Comparison of ENCODE assay signal across 19 cellular contexts in genomic region chr10:47078393-47079163, GRCh38.
A peak's percentile ranks its signal among the peaks of the same experiment; 100 is the strongest.
DNase-seq lines count a peak whose midpoint lies in the region; ATAC-seq, FAIRE-seq and TF ChIP-seq lines count a peak whose summit lies in the region.
"Had no signal": no experiment of that assay in that cellular context is flagged by ENCODE, and none has a peak within 500 bp of the region (broad histone marks: within the 10 kb centered on the region; RNA-seq: fewer than 3 reads in every experiment).

No MANE protein-coding gene starts in this region.

- no TSS peak for BruUV-seq in K562 (replicated peaks; lab: Mats Ljungman, UMichigan)

- H3K27me3 ChIP-seq in K562 (ENCODE audit: control insufficient read depth in 2 of 2, insufficient read depth in 2 of 2, low read length in 2 of 2) (peaks cover 2 to 15% of the 10 kb centered on the region in 2 experiments), upper lobe of right lung (no peaks in the 10 kb centered on the region)

- no peak overlapping the region for H3K4me3 Mint-ChIP-seq in activated CD8-positive, alpha-beta memory T cell treated with anti-CD3 and anti-CD28 coated beads, Interleukin-2, amount 10 ng/mL, durations not matched to agents 7 days and 5 days
- H3K4me3 Mint-ChIP-seq in nephron progenitor cell: no peak overlapping the region
- H3K4me3 Mint-ChIP-seq: CD14-positive monocyte, IgD-negative memory B cell had no signal

- in situ Hi-C loops in K562 (cut with MboI): no loop called here

- no peak for TF ChIP-seq RAD21 in K562 (CRISPR knock-in tag; conservative IDR thresholded peaks at IDR 0.05 in 1 of 2, IDR thresholded peaks at IDR 0.05 in 1 of 2)

- H3K9me3 Mint-ChIP-seq in activated CD8-positive, alpha-beta memory T cell treated with anti-CD3 and anti-CD28 coated beads, Interleukin-2, amount 10 ng/mL, durations not matched to agents 7 days and 5 days (ENCODE audit: low read depth): no peaks in the 10 kb centered on the region
- no peaks in the 10 kb centered on the region for H3K9me3 Mint-ChIP-seq in nephron progenitor cell
- H3K9me3 Mint-ChIP-seq: IgD-negative memory B cell had no signal

- peak; percentile 27 for DNase-seq in activated CD8-positive, alpha-beta memory T cell treated with anti-CD3 and anti-CD28 coated beads, Interleukin-2, amount 10 ng/mL, durations not matched to agents 7 days and 5 days
- DNase-seq in activated CD8-positive, alpha-beta memory T cell treated with anti-CD3 and anti-CD28 coated beads for 24 hours: no peak
- DNase-seq in K562 (ENCODE audit: extremely low read depth in 1 of 4, low spot score in 3 of 4) (no peak), nephron progenitor cell (no peak), upper lobe of right lung (no peak), mesenteric fat pad (ENCODE audit: low spot score) (no peak), HPDE6-E6E7 (ENCODE audit: extremely low spot score) (no peak), COLO829 (ENCODE audit: low spot score) (no peak)
- DNase-seq: NCI-H1048, NCI-H146, NCI-H2107, NCI-H345, NCI-H69 had no signal

- H3K27ac ChIP-seq in K562 (ENCODE audit: extremely low read depth, low read depth, low read length) (no peak overlapping the region), upper lobe of right lung (no peak overlapping the region)

- no peak for FAIRE-seq in K562 (lab: Jason Lieb, UNC)
- FAIRE-seq: GM12878, GM18507 had no signal

- H3K79me2 ChIP-seq in K562 (ENCODE audit: control insufficient read depth, insufficient read depth, low read length): no peaks in the 10 kb centered on the region

- no peak for TF ChIP-seq CTCF in K562 (IDR thresholded peaks at IDR 0.05 in 2 of 3, conservative IDR thresholded peaks at IDR 0.05 in 1 of 3; ENCODE audit: insufficient read depth in 2 of 3, low read depth in 1 of 3, low read length in 3 of 3)
- no peak for TF ChIP-seq CTCF in nephron progenitor cell (IDR thresholded peaks at IDR 0.05)
- TF ChIP-seq CTCF in upper lobe of right lung (IDR thresholded peaks at IDR 0.05): no peak

- no peaks in the 10 kb centered on the region for H3K27me3 Mint-ChIP-seq in activated CD8-positive, alpha-beta memory T cell treated with anti-CD3 and anti-CD28 coated beads, Interleukin-2, amount 10 ng/mL, durations not matched to agents 7 days and 5 days
- peaks cover 11% of the 10 kb centered on the region for H3K27me3 Mint-ChIP-seq in nephron progenitor cell (ENCODE audit: low read depth, poor library complexity)

- H3K9me3 ChIP-seq in K562 (replicated peaks; ENCODE audit: control insufficient read depth, insufficient read depth, low read depth, low read length) (no peaks in the 10 kb centered on the region), upper lobe of right lung (no peaks in the 10 kb centered on the region)
- H3K9me3 ChIP-seq: HAP-1 had no signal

- no peaks in the 10 kb centered on the region for H3K36me3 ChIP-seq in K562 (ENCODE audit: control insufficient read depth, insufficient read depth, low read length)
- H3K36me3 ChIP-seq in upper lobe of right lung: no peaks in the 10 kb centered on the region
- H3K36me3 ChIP-seq: HAP-1 had no signal

- no peak for TF ChIP-seq POLR2A in K562 (conservative IDR thresholded peaks at IDR 0.05)

- H3K36me3 Mint-ChIP-seq in activated CD8-positive, alpha-beta memory T cell treated with anti-CD3 and anti-CD28 coated beads, Interleukin-2, amount 10 ng/mL, durations not matched to agents 7 days and 5 days: no peaks in the 10 kb centered on the region
- H3K36me3 Mint-ChIP-seq in nephron progenitor cell (ENCODE audit: low read depth): no peaks in the 10 kb centered on the region
- H3K36me3 Mint-ChIP-seq: CD14-positive monocyte, IgD-negative memory B cell had no signal

- intact Hi-C loops in K562 (cut with micrococcal nuclease) (no loop called here), upper lobe of right lung (cut with DNase I) (no loop called here)

- peaks cover 24% of the 10 kb centered on the region for H3K4me1 Mint-ChIP-seq in activated CD8-positive, alpha-beta memory T cell treated with anti-CD3 and anti-CD28 coated beads, Interleukin-2, amount 10 ng/mL, durations not matched to agents 7 days and 5 days
- H3K4me1 Mint-ChIP-seq in nephron progenitor cell: peaks cover 10% of the 10 kb centered on the region

- POLR2A ChIA-PET in K562 (lab: Yijun Ruan, JAX): no interaction called here

- no peak overlapping the region for H3K4me3 ChIP-seq in K562
- H3K4me3 ChIP-seq in upper lobe of right lung: no peak overlapping the region
- H3K4me3 ChIP-seq: GM12878, HAP-1 had no signal

- H4K20me1 ChIP-seq in K562 (replicated peaks; ENCODE audit: control insufficient read depth, insufficient read depth, low read length): no peaks in the 10 kb centered on the region

- no peak overlapping the region for H2AFZ ChIP-seq in K562 (ENCODE audit: low read depth, low read length)

- ATAC-seq in activated CD8-positive, alpha-beta memory T cell treated with anti-CD3 and anti-CD28 coated beads, Interleukin-2, amount 10 ng/mL, durations not matched to agents 7 days and 5 days: no peak
- no peak for ATAC-seq in K562
- ATAC-seq in upper lobe of right lung: peak; percentile 60
- ATAC-seq: GM12878, PC-3 had no signal

- H3K27ac Mint-ChIP-seq in activated CD8-positive, alpha-beta memory T cell treated with anti-CD3 and anti-CD28 coated beads, Interleukin-2, amount 10 ng/mL, durations not matched to agents 7 days and 5 days: no peak overlapping the region
- peak overlapping the region; percentile 58 for H3K27ac Mint-ChIP-seq in nephron progenitor cell
- H3K27ac Mint-ChIP-seq: CD14-positive monocyte, IgD-negative memory B cell had no signal

- H3K4me2 ChIP-seq in K562 (ENCODE audit: insufficient read depth, low read length): no peak overlapping the region

- no peak overlapping the region for H3K9ac ChIP-seq in K562 (ENCODE audit: insufficient read depth in 1 of 2, low read depth in 2 of 2, low read length in 2 of 2)

- H3K4me1 ChIP-seq in K562 (replicated peaks in 1 of 2; ENCODE audit: control insufficient read depth in 2 of 2, insufficient read depth in 2 of 2, low read length in 2 of 2) (no peaks in the 10 kb centered on the region), upper lobe of right lung (no peaks in the 10 kb centered on the region)
- H3K4me1 ChIP-seq: HAP-1 had no signal

- CTCF ChIA-PET in activated CD8-positive, alpha-beta memory T cell treated with anti-CD3 and anti-CD28 coated beads, Interleukin-2, amount 10 ng/mL, durations not matched to agents 7 days and 5 days (lab: Charles Lee): interaction anchor here (0.6 kb wide), 1 partner anchor 233 kb away, joined by 3 read pairs; no protein-coding TSS in a partner anchor
- CTCF ChIA-PET in K562 (lab: Yijun Ruan, JAX; ENCODE audit: low intra/inter-chr PET ratio): interaction anchor here (0.7 kb wide), 1 partner anchor 37 kb away, joined by 3 read pairs; no protein-coding TSS in a partner anchor

- TF ChIP-seq EP300 in K562 (IDR thresholded peaks at IDR 0.05; ENCODE audit: low read length): no peak

- no peaks in the 10 kb centered on the region for H3K9me1 ChIP-seq in K562 (ENCODE audit: control insufficient read depth, insufficient read depth, low read length)

- WGBS in K562 (ENCODE audit: insufficient coverage, low coverage, missing lambda C conversion rate): 0% methylated on average over 8 of the region's 8 CpGs

TF ChIP-seq in K562, 482 proteins besides CTCF, POLR2A, EP300 and RAD21:
- TF ChIP-seq PURB (CRISPR knock-in tag; IDR thresholded peaks at IDR 0.05; ENCODE audit: low read depth): no peak
- peak; percentile 64 for TF ChIP-seq ZNF316 (IDR thresholded peaks at IDR 0.05)
- 0 out of 2 replicates have a peak, but pooled peaks have one; percentile 14 for TF ChIP-seq C11orf30 (IDR thresholded peaks at IDR 0.05; ENCODE audit: low read depth)
